1 cellular context compared by ENCODE assay signal in the genomic region with DNA sequence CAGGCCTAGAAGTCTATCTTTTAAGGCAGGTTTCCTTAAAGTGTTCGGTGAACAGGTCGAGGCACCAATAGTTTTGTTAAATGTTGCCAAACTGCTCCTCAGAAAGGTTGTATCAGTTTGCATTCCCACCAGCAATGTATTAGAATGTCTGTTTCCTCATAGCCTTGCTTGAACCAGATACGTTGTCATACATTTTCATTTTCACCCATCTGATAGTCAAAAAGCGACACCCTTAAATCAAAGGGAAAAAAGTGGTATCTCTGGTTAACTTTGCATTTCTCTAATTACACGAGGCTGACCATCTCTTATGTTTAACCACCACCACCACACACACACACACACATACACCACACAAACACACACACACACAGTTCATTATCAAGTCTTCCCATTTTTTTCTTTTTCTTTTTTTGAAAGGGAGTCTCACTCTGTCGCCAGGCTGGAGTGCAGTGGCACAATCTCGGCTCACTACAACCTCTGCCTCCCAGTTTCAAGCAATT.
TF ChIP-seq lines count a peak whose summit lies in the region.

No MANE protein-coding gene starts in this region.

TF ChIP-seq in GM23338, 12 proteins besides CTCF, POLR2A, EP300 and RAD21 (continued from another document):
- TF ChIP-seq, protein P1, sequence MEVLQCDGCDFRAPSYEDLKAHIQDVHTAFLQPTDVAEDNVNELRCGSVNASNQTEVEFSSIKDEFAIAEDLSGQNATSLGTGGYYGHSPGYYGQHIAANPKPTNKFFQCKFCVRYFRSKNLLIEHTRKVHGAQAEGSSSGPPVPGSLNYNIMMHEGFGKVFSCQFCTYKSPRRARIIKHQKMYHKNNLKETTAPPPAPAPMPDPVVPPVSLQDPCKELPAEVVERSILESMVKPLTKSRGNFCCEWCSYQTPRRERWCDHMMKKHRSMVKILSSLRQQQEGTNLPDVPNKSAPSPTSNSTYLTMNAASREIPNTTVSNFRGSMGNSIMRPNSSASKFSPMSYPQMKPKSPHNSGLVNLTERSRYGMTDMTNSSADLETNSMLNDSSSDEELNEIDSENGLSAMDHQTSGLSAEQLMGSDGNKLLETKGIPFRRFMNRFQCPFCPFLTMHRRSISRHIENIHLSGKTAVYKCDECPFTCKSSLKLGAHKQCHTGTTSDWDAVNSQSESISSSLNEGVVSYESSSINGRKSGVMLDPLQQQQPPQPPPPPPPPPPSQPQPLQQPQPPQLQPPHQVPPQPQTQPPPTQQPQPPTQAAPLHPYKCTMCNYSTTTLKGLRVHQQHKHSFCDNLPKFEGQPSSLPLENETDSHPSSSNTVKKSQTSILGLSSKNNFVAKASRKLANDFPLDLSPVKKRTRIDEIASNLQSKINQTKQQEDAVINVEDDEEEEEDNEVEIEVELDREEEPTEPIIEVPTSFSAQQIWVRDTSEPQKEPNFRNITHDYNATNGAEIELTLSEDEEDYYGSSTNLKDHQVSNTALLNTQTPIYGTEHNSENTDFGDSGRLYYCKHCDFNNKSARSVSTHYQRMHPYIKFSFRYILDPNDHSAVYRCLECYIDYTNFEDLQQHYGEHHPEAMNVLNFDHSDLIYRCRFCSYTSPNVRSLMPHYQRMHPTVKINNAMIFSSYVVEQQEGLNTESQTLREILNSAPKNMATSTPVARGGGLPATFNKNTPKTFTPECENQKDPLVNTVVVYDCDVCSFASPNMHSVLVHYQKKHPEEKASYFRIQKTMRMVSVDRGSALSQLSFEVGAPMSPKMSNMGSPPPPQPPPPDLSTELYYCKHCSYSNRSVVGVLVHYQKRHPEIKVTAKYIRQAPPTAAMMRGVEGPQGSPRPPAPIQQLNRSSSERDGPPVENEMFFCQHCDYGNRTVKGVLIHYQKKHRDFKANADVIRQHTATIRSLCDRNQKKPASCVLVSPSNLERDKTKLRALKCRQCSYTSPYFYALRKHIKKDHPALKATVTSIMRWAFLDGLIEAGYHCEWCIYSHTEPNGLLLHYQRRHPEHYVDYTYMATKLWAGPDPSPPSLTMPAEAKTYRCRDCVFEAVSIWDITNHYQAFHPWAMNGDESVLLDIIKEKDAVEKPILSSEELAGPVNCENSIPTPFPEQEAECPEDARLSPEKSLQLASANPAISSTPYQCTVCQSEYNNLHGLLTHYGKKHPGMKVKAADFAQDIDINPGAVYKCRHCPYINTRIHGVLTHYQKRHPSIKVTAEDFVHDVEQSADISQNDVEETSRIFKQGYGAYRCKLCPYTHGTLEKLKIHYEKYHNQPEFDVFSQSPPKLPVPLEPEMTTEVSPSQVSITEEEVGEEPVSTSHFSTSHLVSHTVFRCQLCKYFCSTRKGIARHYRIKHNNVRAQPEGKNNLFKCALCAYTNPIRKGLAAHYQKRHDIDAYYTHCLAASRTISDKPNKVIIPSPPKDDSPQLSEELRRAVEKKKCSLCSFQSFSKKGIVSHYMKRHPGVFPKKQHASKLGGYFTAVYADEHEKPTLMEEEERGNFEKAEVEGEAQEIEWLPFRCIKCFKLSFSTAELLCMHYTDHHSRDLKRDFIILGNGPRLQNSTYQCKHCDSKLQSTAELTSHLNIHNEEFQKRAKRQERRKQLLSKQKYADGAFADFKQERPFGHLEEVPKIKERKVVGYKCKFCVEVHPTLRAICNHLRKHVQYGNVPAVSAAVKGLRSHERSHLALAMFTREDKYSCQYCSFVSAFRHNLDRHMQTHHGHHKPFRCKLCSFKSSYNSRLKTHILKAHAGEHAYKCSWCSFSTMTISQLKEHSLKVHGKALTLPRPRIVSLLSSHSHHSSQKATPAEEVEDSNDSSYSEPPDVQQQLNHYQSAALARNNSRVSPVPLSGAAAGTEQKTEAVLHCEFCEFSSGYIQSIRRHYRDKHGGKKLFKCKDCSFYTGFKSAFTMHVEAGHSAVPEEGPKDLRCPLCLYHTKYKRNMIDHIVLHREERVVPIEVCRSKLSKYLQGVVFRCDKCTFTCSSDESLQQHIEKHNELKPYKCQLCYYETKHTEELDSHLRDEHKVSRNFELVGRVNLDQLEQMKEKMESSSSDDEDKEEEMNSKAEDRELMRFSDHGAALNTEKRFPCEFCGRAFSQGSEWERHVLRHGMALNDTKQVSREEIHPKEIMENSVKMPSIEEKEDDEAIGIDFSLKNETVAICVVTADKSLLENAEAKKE (CRISPR knock-in tag; IDR thresholded peaks at IDR 0.05): no peak
- TF ChIP-seq NANOG (IDR thresholded peaks at IDR 0.05; ENCODE audit: borderline replicate concordance): no peak
